16 cellular contexts compared by ENCODE assay signal in the genomic region with DNA sequence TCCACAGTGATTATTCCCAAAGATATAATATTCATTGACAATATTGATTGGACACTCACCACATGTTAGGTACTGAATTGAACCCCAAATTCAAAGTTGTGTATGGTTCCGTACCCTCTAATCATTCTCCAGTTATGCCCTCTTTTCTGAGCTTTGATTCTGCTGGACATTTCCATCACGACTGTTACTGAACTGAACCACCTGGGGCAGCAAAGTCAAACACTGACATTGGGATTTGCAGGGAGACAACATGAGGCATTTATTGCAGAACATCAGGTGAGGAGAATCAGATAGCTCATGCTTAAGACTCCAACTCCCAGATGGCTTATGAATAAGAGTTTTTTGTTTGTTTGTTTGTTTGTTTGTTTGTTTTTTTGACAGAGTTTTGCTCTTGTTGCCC.
DNase-seq lines count a peak whose midpoint lies in the region; ATAC-seq, FAIRE-seq and TF ChIP-seq lines count a peak whose summit lies in the region.
"Had no signal": no experiment of that assay in that cellular context is flagged by ENCODE, and none has a peak within 500 bp of the region (broad histone marks: within the 10 kb centered on the region; RNA-seq: fewer than 3 reads in every experiment).

No MANE protein-coding gene starts in this region.

- no peaks in the 10 kb centered on the region for H3K4me1 ChIP-seq in body of pancreas
- H3K4me1 ChIP-seq: Peyer's patch had no signal

- no peaks in the 10 kb centered on the region for H3K36me3 ChIP-seq in body of pancreas (replicated peaks in 1 of 2; ENCODE audit: insufficient read depth in 1 of 2, low read depth in 2 of 2)
- H3K36me3 ChIP-seq: Peyer's patch had no signal

- no peaks in the 10 kb centered on the region for H3K9me3 ChIP-seq in body of pancreas
- H3K9me3 ChIP-seq: mucosa of descending colon, Peyer's patch had no signal

- ATAC-seq in body of pancreas, result no peak
- ATAC-seq: mucosa of descending colon; stimulated activated naive B cell treated with anti-CD40 and anti-IgM and Interleukin-4, amounts not matched to agents 10 μg/mL and 1 μg/mL and 100 μg/mL, for 72 hours had no signal

- no peak overlapping the region for H3K27ac ChIP-seq in body of pancreas
- H3K27ac ChIP-seq: Peyer's patch had no signal

- H3K4me3 ChIP-seq in body of pancreas, result no peak overlapping the region
- H3K4me3 ChIP-seq: mucosa of descending colon, Peyer's patch had no signal

- H3K27me3 Mint-ChIP-seq in progenitor cell of endocrine pancreas, result peaks cover 40% of the 10 kb centered on the region

- peak; percentile 5 to 13 for DNase-seq in NCI-H526 (lab: John Stamatoyannopoulos, UW)
- DNase-seq in NCI-H526 treated with DMSO at 0.1 percent for 48 hours (lab: John Stamatoyannopoulos, UW), result no peak
- peak; percentile 7 for DNase-seq in NCI-H460 (ENCODE audit: extremely low read depth, low read depth)
- DNase-seq in dermis blood vessel endothelial cell, result peak; percentile 7
- no peak for DNase-seq in progenitor cell of endocrine pancreas (ENCODE audit: low spot score, unreplicated experiment)
- no peak for DNase-seq in body of pancreas
- DNase-seq in activated effector memory CD4-positive, alpha-beta T cell treated with Interleukin-2 at 50 U/mL for 16 hours, result no peak
- no peak for DNase-seq in GM19239 (ENCODE audit: insufficient read length, low spot score)
- DNase-seq: activated naive CD4-positive, alpha-beta T cell treated with Interleukin-2 at 50 U/mL for 16 hours; KBM-7; mucosa of descending colon; NCI-H2081 treated with DMSO at 0.1 percent for 48 hours; Peyer's patch; stimulated activated naive B cell treated with anti-CD40 and anti-IgM and Interleukin-4, amounts not matched to agents 10 μg/mL and 1 μg/mL and 100 μg/mL, for 72 hours; T-helper 9 cell had no signal

- no peaks in the 10 kb centered on the region for H3K9me3 Mint-ChIP-seq in progenitor cell of endocrine pancreas (ENCODE audit: low read depth)

- H3K27me3 ChIP-seq in body of pancreas, result no peaks in the 10 kb centered on the region
- H3K27me3 ChIP-seq: Peyer's patch had no signal

- 55 to 59% methylated on average over 2 of the region's 2 CpGs for WGBS in body of pancreas, 2 donors

- H3K4me1 Mint-ChIP-seq in progenitor cell of endocrine pancreas (ENCODE audit: low read depth), result peaks cover 6% of the 10 kb centered on the region
- H3K4me1 Mint-ChIP-seq: stimulated activated naive B cell treated with anti-CD40 and anti-IgM and Interleukin-4, amounts not matched to agents 10 μg/mL and 1 μg/mL and 100 μg/mL, for 72 hours had no signal

- no peak overlapping the region for H3K27ac Mint-ChIP-seq in progenitor cell of endocrine pancreas
- H3K27ac Mint-ChIP-seq: stimulated activated naive B cell treated with anti-CD40 and anti-IgM and Interleukin-4, amounts not matched to agents 10 μg/mL and 1 μg/mL and 100 μg/mL, for 72 hours had no signal

- H3K36me3 Mint-ChIP-seq in progenitor cell of endocrine pancreas (ENCODE audit: insufficient read depth), result no peaks in the 10 kb centered on the region
- H3K36me3 Mint-ChIP-seq: stimulated activated naive B cell treated with anti-CD40 and anti-IgM and Interleukin-4, amounts not matched to agents 10 μg/mL and 1 μg/mL and 100 μg/mL, for 72 hours had no signal

- no peak for TF ChIP-seq POLR2A in body of pancreas (IDR thresholded peaks at IDR 0.05)

- TF ChIP-seq CTCF in progenitor cell of endocrine pancreas (IDR thresholded peaks at IDR 0.05; ENCODE audit: unreplicated experiment) (peak; percentile 33), body of pancreas (IDR thresholded peaks at IDR 0.05) (no peak)

- no peak overlapping the region for H3K4me3 Mint-ChIP-seq in progenitor cell of endocrine pancreas (ENCODE audit: low read depth)
- H3K4me3 Mint-ChIP-seq: stimulated activated naive B cell treated with anti-CD40 and anti-IgM and Interleukin-4, amounts not matched to agents 10 μg/mL and 1 μg/mL and 100 μg/mL, for 72 hours had no signal

- intact Hi-C loops in body of pancreas (cut with DNase I), result no loop called here

- FAIRE-seq in GM19239 (lab: Jason Lieb, UNC), result no peak
- FAIRE-seq: GM18507 had no signal

Comparison
In these comparisons a context has a peak if more than half of its experiments do, and no peak if none do; other contexts are left out.
1. DNase-seq: peak in NCI-H526 (2 of 2), NCI-H460 (single experiment) and dermis blood vessel endothelial cell (single experiment); none in NCI-H526 treated with DMSO at 0.1 percent for 48 hours (single experiment), progenitor cell of endocrine pancreas (single experiment), body of pancreas (0 of 4), activated effector memory CD4-positive, alpha-beta T cell treated with Interleukin-2 at 50 U/mL for 16 hours (single experiment) and GM19239 (single experiment).